ENCODE assay signal across 25 cellular contexts in genomic region chr11:985435-985834, GRCh38. TPM values are rescaled to one million over a fixed set of nuclear protein-coding genes. Genes with fewer than 3 reads are reported as not detected.
DNase-seq lines count a peak whose midpoint lies in the region; ATAC-seq, FAIRE-seq and TF ChIP-seq lines count a peak whose summit lies in the region.
"Had no signal": no experiment of that assay in that cellular context is flagged by ENCODE, and none has a peak within 500 bp of the region (broad histone marks: within the 10 kb centered on the region; RNA-seq: fewer than 3 reads in every experiment).

No MANE protein-coding gene starts in this region.

- H3K27ac ChIP-seq in VCaP, result peak overlapping the region; percentile 91
- H3K27ac ChIP-seq in left lung, result no peak overlapping the region
- no peak overlapping the region for H3K27ac ChIP-seq in pancreas
- H3K27ac ChIP-seq: BLaER1, RWPE1 had no signal

- H3K4me1 ChIP-seq in left lung, result peaks cover 2 to 21% of the 10 kb centered on the region in 2 donors
- H3K4me1 ChIP-seq in pancreas, result no peaks in the 10 kb centered on the region

- TF ChIP-seq CTCF in VCaP (conservative IDR thresholded peaks at IDR 0.05) (no peak), left lung (IDR thresholded peaks at IDR 0.05) (no peak), pancreas (IDR thresholded peaks at IDR 0.05) (no peak)

- 57 to 79% methylated on average over 21 of the region's 21 CpGs for WGBS in pancreas, 2 donors

- DNase-seq in COLO668 (lab: John Stamatoyannopoulos, UW; ENCODE audit: unreplicated experiment), result peak; percentile 57
- peak in 1 of 2 donors; percentile 57 for DNase-seq in left lung
- no peak for DNase-seq in pancreas
- no peak for DNase-seq in NCI-H2081 (lab: John Stamatoyannopoulos, UW)
- DNase-seq in LoVo (ENCODE audit: low spot score), result no peak
- no peak for DNase-seq in HuH-7 (ENCODE audit: low spot score)
- DNase-seq: CD4-positive, alpha-beta memory T cell; DMS79; H9; HFFc6; NCI-H1092; NCI-H146; NCI-H2029; NCI-H226; NCI-H524; NCI-H774; NK-92 treated with Interleukin-12 subunit alpha and Interleukin-12 subunit beta, amount 100 ng/mL, for 24 hours; SIG-M5; SK-N-SH had no signal

- H3K4me3 ChIP-seq in left lung (no peak overlapping the region), pancreas (no peak overlapping the region)
- H3K4me3 ChIP-seq: BLaER1, K562 had no signal

- FAIRE-seq in pancreas (lab: Jason Lieb, UNC), result no peak
- FAIRE-seq: K562 had no signal

- intact Hi-C loops in left lung (cut with DNase I) (no loop called here), pancreas (cut with DNase I) (no loop called here)

- ATAC-seq in left lung, result peak; percentile 60
- peak in 3 of 4 donors; percentile 29 to 51 (median 50) for ATAC-seq in pancreas
- no peak for ATAC-seq in HG02623 (IDR thresholded peaks at IDR 0.05; ENCODE audit: unreplicated experiment)
- ATAC-seq: K562 had no signal

- peaks cover 0 to 97% of the 10 kb centered on the region in 2 donors for H3K36me3 ChIP-seq in left lung
- peaks cover 0 to 72% (median 20%) of the 10 kb centered on the region in 3 donors for H3K36me3 ChIP-seq in pancreas

- H3K27me3 ChIP-seq in left lung (no peaks in the 10 kb centered on the region), pancreas (no peaks in the 10 kb centered on the region)
- H3K27me3 ChIP-seq: BLaER1 had no signal

- H3K9me3 ChIP-seq in left lung (no peaks in the 10 kb centered on the region), pancreas (no peaks in the 10 kb centered on the region)
- H3K9me3 ChIP-seq: BLaER1, SK-N-SH had no signal

RNA-seq across cellular contexts. Expression of gene MUC6, which starts 51.1 kb away (rescaled TPM):
- not detected for total RNA-seq in left lung
- 10 to 100 TPM; 25.5 to 99.7 (median 92.2) TPM for total RNA-seq in pancreas
- 100 to 1,000 TPM; 155 to 239 TPM for polyA plus RNA-seq in pancreas
- total RNA-seq: A673; CD4-positive, alpha-beta memory T cell; H9; HFFc6; K562 had no signal
- polyA plus RNA-seq: K562, SK-N-SH had no signal

RNA-seq across cellular contexts. Expression of gene AP2A2, which starts 59.8 kb away (rescaled TPM):
- total RNA-seq in left lung (10 to 100 TPM; 97.1 to 98.4 TPM), pancreas (10 to 100 TPM; 40.0 to 60.2 (median 53.2) TPM)
- 10 to 100 TPM; 48.0 to 50.8 TPM for polyA plus RNA-seq in pancreas

Comparison
In these comparisons a context has a peak if more than half of its experiments do, and no peak if none do; other contexts are left out.
1. RNA of gene MUC6, which starts 51.1 kb away (total RNA-seq): 25.5 to 99.7 TPM in pancreas; not detected in left lung; every median in the first group is over 10 times any median in the second.